ENCODE assay signal across 20 cellular contexts in the genomic region with DNA sequence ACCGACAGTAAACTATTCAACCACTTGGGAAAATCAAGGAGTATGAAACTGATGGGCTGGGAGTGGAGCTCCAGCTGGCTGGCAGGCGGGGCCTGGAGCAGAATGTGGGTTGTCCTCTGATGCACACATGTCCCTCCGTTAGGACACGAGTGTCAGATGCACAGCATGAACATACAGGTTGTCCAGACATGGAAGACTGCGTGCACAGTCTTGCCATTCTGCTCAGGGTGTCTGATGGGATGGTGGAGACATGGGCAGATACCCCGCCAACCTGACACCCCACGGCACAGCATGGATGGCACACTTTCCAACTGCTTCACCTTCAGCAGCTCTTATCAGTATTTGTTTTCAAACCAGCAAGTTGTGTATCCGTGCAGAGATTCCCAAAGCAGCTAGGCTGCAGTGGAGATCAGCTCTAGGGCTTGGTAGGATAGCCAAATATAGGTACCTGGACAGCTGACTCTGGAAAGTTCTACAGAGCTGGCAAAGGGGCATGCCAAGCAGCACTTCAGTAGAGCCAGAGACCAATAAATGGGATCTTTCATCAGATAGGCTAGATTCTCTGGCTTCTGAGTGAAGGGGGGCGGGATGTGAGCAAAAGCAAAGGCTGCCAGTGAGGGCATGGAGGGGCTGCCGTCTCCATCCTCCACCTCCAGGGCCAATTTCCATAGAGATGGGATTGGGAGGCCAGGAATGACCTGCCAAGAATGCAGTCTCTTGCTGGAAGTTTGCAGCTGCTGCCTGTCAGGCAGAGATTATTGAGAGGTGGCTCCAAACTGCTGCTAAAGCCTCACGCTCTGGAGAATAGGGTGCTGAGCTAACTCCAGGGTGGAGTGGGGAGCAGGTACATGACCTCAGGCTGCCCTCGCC. TPM values are rescaled to one million over a fixed set of nuclear protein-coding genes. Genes with fewer than 3 reads are reported as not detected.
A peak's percentile ranks its signal among the peaks of the same experiment; 100 is the strongest.
DNase-seq lines count a peak whose midpoint lies in the region; ATAC-seq and TF ChIP-seq lines count a peak whose summit lies in the region.
"Had no signal": no experiment of that assay in that cellular context is flagged by ENCODE, and none has a peak within 500 bp of the region (broad histone marks: within the 10 kb centered on the region; RNA-seq: fewer than 3 reads in every experiment).

No MANE protein-coding gene starts in this region.

- H3K9me2 ChIP-seq in PC-9 (ENCODE audit: insufficient read depth) = no peaks in the 10 kb centered on the region

- no peak overlapping the region for H3K4me3 Mint-ChIP-seq in osteocyte (ENCODE audit: unreplicated experiment)
- H3K4me3 Mint-ChIP-seq in activated CD4-positive, alpha-beta memory T cell treated with anti-CD3 and anti-CD28 coated beads for 36 hours = no peak overlapping the region
- H3K4me3 Mint-ChIP-seq: B cell had no signal

- H3F3A ChIP-seq in PC-9 (ENCODE audit: insufficient read depth, low read depth) = no peaks in the 10 kb centered on the region

- H3K36me3 ChIP-seq in left ventricle myocardium inferior (no peaks in the 10 kb centered on the region), PC-9 (ENCODE audit: low read depth) (no peaks in the 10 kb centered on the region)

- H3K9me3 ChIP-seq in left ventricle myocardium inferior (replicated peaks) (no peaks in the 10 kb centered on the region), PC-9 (ENCODE audit: insufficient read depth, low read depth) (no peaks in the 10 kb centered on the region)

- BruUV-seq in PC-9 (replicated peaks; lab: Mats Ljungman, UMichigan) = no TSS peak

- H3K27me3 ChIP-seq in left ventricle myocardium inferior (ENCODE audit: low read depth) (no peaks in the 10 kb centered on the region), PC-9 (ENCODE audit: insufficient read depth, low read depth) (peaks cover 66% of the 10 kb centered on the region)

- DNase-seq in Right ventricle myocardium inferior (ENCODE audit: missing footprints) (peak; percentile 15), cardiac septum (ENCODE audit: low spot score) (no peak), left ventricle myocardium inferior (no peak), osteocyte (ENCODE audit: extremely low spot score, unreplicated experiment) (peak; percentile 49), HEK293T (ENCODE audit: extremely low spot score) (no peak), PC-9 (no peak), epidermal melanocyte (ENCODE audit: insufficient read length, low spot score) (no peak)
- DNase-seq in activated CD4-positive, alpha-beta memory T cell treated with anti-CD3 and anti-CD28 coated beads for 36 hours = no peak
- DNase-seq: 8988T, COR-L47, DMS 273 treated with DMSO at 0.1 percent for 48 hours, DND-41, NCI-H1417, NCI-H187, NCI-H2107, NCI-H524, NCI-H82 had no signal

- POLR2A ChIA-PET in activated CD4-positive, alpha-beta memory T cell treated with anti-CD3 and anti-CD28 coated beads for 36 hours (lab: Charles Lee) = no interaction called here
- POLR2A ChIA-PET in HEK293T (lab: Yijun Ruan, JAX) (no interaction called here), PC-9 (lab: Charles Lee; ENCODE audit: unreplicated experiment) (no interaction called here)

- peak; percentile 21 for TF ChIP-seq CTCF in left ventricle myocardium inferior (IDR thresholded peaks at IDR 0.05; ENCODE audit: borderline replicate concordance)
- TF ChIP-seq CTCF in osteocyte (IDR thresholded peaks at IDR 0.05) = no peak
- no peak for TF ChIP-seq CTCF in PC-9 (conservative IDR thresholded peaks at IDR 0.05)

- H3K4me1 ChIP-seq in left ventricle myocardium inferior (peaks cover 55% of the 10 kb centered on the region), PC-9 (replicated peaks; ENCODE audit: insufficient read depth) (no peaks in the 10 kb centered on the region)

- no peak overlapping the region for H2AFZ ChIP-seq in PC-9

- peaks cover 7% of the 10 kb centered on the region for H3K27me3 Mint-ChIP-seq in osteocyte (ENCODE audit: unreplicated experiment)
- peaks cover 5% of the 10 kb centered on the region for H3K27me3 Mint-ChIP-seq in activated CD4-positive, alpha-beta memory T cell treated with anti-CD3 and anti-CD28 coated beads for 36 hours
- H3K27me3 Mint-ChIP-seq: B cell had no signal

- no peaks in the 10 kb centered on the region for H4K20me1 ChIP-seq in PC-9 (ENCODE audit: insufficient read depth)

- CTCF ChIA-PET in activated CD4-positive, alpha-beta memory T cell treated with anti-CD3 and anti-CD28 coated beads for 36 hours (lab: Charles Lee) = no interaction called here
- CTCF ChIA-PET in HEK293T (lab: Yijun Ruan, JAX) = no interaction called here
- CTCF ChIA-PET in PC-9 (lab: Charles Lee) = no interaction called here

- ATAC-seq in Right ventricle myocardium inferior = peak; percentile 38

- H3K27ac Mint-ChIP-seq in osteocyte (ENCODE audit: unreplicated experiment) = no peak overlapping the region
- no peak overlapping the region for H3K27ac Mint-ChIP-seq in activated CD4-positive, alpha-beta memory T cell treated with anti-CD3 and anti-CD28 coated beads for 36 hours
- H3K27ac Mint-ChIP-seq: B cell had no signal

- H3K27ac ChIP-seq in left ventricle myocardium inferior (replicated peaks) = peak overlapping the region; percentile 87
- H3K27ac ChIP-seq in PC-9 = no peak overlapping the region
- H3K27ac ChIP-seq: KMS-11 had no signal

- intact Hi-C loops in Right ventricle myocardium inferior (cut with DNase I) = loop anchor here (2.0 to 5.0 kb wide), 2 partner anchors 47 to 54 kb away; a partner anchor contains a TSS
- intact Hi-C loops in cardiac septum (cut with DNase I) = loop anchor here (2.0 to 5.0 kb wide), 2 partner anchors 46 to 55 kb away; a partner anchor contains a TSS
- intact Hi-C loops in left ventricle myocardium inferior (cut with micrococcal nuclease) = no loop called here
- intact Hi-C loops in activated CD4-positive, alpha-beta memory T cell treated with anti-CD3 and anti-CD28 coated beads for 36 hours (cut with micrococcal nuclease) = no loop called here
- intact Hi-C loops in PC-9 (cut with micrococcal nuclease; ENCODE audit: unreplicated experiment) = no loop called here

- no peak overlapping the region for H3K4me2 ChIP-seq in PC-9
- H3K4me2 ChIP-seq: KMS-11 had no signal

- no peaks in the 10 kb centered on the region for H3K4me1 Mint-ChIP-seq in osteocyte (ENCODE audit: unreplicated experiment)
- no peaks in the 10 kb centered on the region for H3K4me1 Mint-ChIP-seq in activated CD4-positive, alpha-beta memory T cell treated with anti-CD3 and anti-CD28 coated beads for 36 hours (ENCODE audit: low read depth)
- H3K4me1 Mint-ChIP-seq: B cell had no signal

- H3K9me3 Mint-ChIP-seq in osteocyte (ENCODE audit: unreplicated experiment) = no peaks in the 10 kb centered on the region
- no peaks in the 10 kb centered on the region for H3K9me3 Mint-ChIP-seq in activated CD4-positive, alpha-beta memory T cell treated with anti-CD3 and anti-CD28 coated beads for 36 hours

- no peaks in the 10 kb centered on the region for H3K36me3 Mint-ChIP-seq in osteocyte (ENCODE audit: unreplicated experiment)
- H3K36me3 Mint-ChIP-seq in activated CD4-positive, alpha-beta memory T cell treated with anti-CD3 and anti-CD28 coated beads for 36 hours = no peaks in the 10 kb centered on the region

- no peaks in the 10 kb centered on the region for H3K79me2 ChIP-seq in PC-9 (ENCODE audit: low read depth)

- H3K4me3 ChIP-seq in left ventricle myocardium inferior (no peak overlapping the region), PC-9 (no peak overlapping the region)

TF ChIP-seq in HEK293T, 16 proteins besides CTCF, POLR2A, EP300 and RAD21:
- TF ChIP-seq, protein P1, sequence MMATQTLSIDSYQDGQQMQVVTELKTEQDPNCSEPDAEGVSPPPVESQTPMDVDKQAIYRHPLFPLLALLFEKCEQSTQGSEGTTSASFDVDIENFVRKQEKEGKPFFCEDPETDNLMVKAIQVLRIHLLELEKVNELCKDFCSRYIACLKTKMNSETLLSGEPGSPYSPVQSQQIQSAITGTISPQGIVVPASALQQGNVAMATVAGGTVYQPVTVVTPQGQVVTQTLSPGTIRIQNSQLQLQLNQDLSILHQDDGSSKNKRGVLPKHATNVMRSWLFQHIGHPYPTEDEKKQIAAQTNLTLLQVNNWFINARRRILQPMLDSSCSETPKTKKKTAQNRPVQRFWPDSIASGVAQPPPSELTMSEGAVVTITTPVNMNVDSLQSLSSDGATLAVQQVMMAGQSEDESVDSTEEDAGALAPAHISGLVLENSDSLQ (IDR thresholded peaks at IDR 0.05) = no peak
- TF ChIP-seq L3MBTL2 (conservative IDR thresholded peaks at IDR 0.05) (no peak), LEF1 (IDR thresholded peaks at IDR 0.05; ENCODE audit: borderline replicate concordance) (no peak)

RNA-seq across cellular contexts. Expression of a gene that starts 47.2 kb away (rescaled TPM):
- total RNA-seq in Right ventricle myocardium inferior (16.7 TPM), cardiac septum (3.9 TPM), left ventricle myocardium inferior (12.1 TPM), osteocyte (not detected in 2 replicates), PC-9 (2021) (not detected in 2 replicates)
- total RNA-seq in activated CD4-positive, alpha-beta memory T cell treated with anti-CD3 and anti-CD28 coated beads for 36 hours = not detected
- total RNA-seq: B cell, G401 had no signal

Comparison
In these comparisons a context has a peak if more than half of its experiments do, and no peak if none do; other contexts are left out.
1. DNase-seq: peak in Right ventricle myocardium inferior (single experiment) and osteocyte (single experiment); none in cardiac septum (single experiment), left ventricle myocardium inferior (single experiment), activated CD4-positive, alpha-beta memory T cell treated with anti-CD3 and anti-CD28 coated beads for 36 hours (single experiment), HEK293T (single experiment), PC-9 (0 of 2) and epidermal melanocyte (single experiment).
2. intact Hi-C loops: an anchor here in Right ventricle myocardium inferior (2.0 to 5.0 kb wide) and cardiac septum (2.0 to 5.0 kb wide); none called in left ventricle myocardium inferior, activated CD4-positive, alpha-beta memory T cell treated with anti-CD3 and anti-CD28 coated beads for 36 hours and PC-9.